Comparison of ENCODE assay signal across 8 cellular contexts in genomic region chr11:66676931-66677598, GRCh38. TPM values are rescaled to one million over a fixed set of nuclear protein-coding genes. Genes with fewer than 3 reads are reported as not detected.
DNase-seq lines count a peak whose midpoint lies in the region; ATAC-seq and TF ChIP-seq lines count a peak whose summit lies in the region.

No MANE protein-coding gene starts in this region.

- in situ Hi-C loops in gastrocnemius medialis (cut with MboI; ENCODE audit: low sequenced_read_pairs in 4 of 4): loop anchor here (5.0 to 25.0 kb wide), 4 partner anchors 92 to 265 kb away; partner anchors contain the start of gene NPAS4 (in 2 of the 4)

- TF ChIP-seq CTCF in foreskin fibroblast (IDR thresholded peaks at IDR 0.05; ENCODE audit: low read depth, low read length) (no peak), gastrocnemius medialis (IDR thresholded peaks at IDR 0.05 in 4 of 5, conservative IDR thresholded peaks at IDR 0.05 in 1 of 5) (no peak)

- DNase-seq in SK-N-MC (ENCODE audit: low read depth, low spot score): no peak
- peak; percentile 16 to 46 for DNase-seq in foreskin fibroblast
- DNase-seq in gastrocnemius medialis: no peak
- DNase-seq in mucosa of gallbladder (ENCODE audit: low spot score): no peak
- no peak for DNase-seq in epidermal melanocyte (ENCODE audit: insufficient read length, low spot score)
- no peak for DNase-seq in OCI-M2 (lab: John Stamatoyannopoulos, UW; ENCODE audit: unreplicated experiment)

- H3K36me3 ChIP-seq in SK-N-MC (ENCODE audit: insufficient read depth, low read length) (peaks cover 18% of the 10 kb centered on the region), gastrocnemius medialis (no peaks in the 10 kb centered on the region)

- ATAC-seq in GM18858 (IDR thresholded peaks at IDR 0.05; ENCODE audit: unreplicated experiment): peak; percentile 1
- no peak for ATAC-seq in gastrocnemius medialis
- ATAC-seq in HG03378 (IDR thresholded peaks at IDR 0.05; ENCODE audit: unreplicated experiment): no peak

- H3K9ac ChIP-seq in SK-N-MC (ENCODE audit: insufficient read length): peak overlapping the region; percentile 88

- no peaks in the 10 kb centered on the region for H3K27me3 ChIP-seq in gastrocnemius medialis

- H3K4me3 ChIP-seq in SK-N-MC (peak overlapping the region; percentile 95), foreskin fibroblast (ENCODE audit: low read depth in 1 of 2, low read length in 2 of 2) (peak overlapping the region; percentile 66 to 91), gastrocnemius medialis (peak overlapping the region; percentile 77 to 89 (median 86))

- H3K9me3 ChIP-seq in SK-N-MC (ENCODE audit: low read depth, low read length): no peaks in the 10 kb centered on the region
- H3K9me3 ChIP-seq in gastrocnemius medialis: no peaks in the 10 kb centered on the region

- peaks cover 18 to 31% of the 10 kb centered on the region in 2 donors for H3K4me1 ChIP-seq in gastrocnemius medialis

- intact Hi-C loops in gastrocnemius medialis (cut with DNase I; ENCODE audit: low total_unique reads): loop anchor here (1.0 to 5.0 kb wide), 3 partner anchors 39 to 195 kb away; partner anchors contain the start of genes DPP3, RBM14 and RBM4

- no peak for TF ChIP-seq POLR2A in gastrocnemius medialis (IDR thresholded peaks at IDR 0.05)

- H3K27ac ChIP-seq in SK-N-MC: peak overlapping the region; percentile 98
- H3K27ac ChIP-seq in gastrocnemius medialis: peak overlapping the region; percentile 96 to 99 (median 98)

RNA-seq across cellular contexts. Expression of gene RBM4B, which starts 0.6 kb away (rescaled TPM):
- total RNA-seq in gastrocnemius medialis (10 to 100 TPM in 1 of 4 donors, 1 to 10 TPM in 3; 4.5 to 11.7 (median 6.5) TPM), mucosa of gallbladder (21.9 TPM)

RNA-seq across cellular contexts. Expression of gene RBM4, which starts 38.6 kb away (rescaled TPM):
- 100 to 1,000 TPM in 1 of 4 donors, 10 to 100 TPM in 3; 62.4 to 117 (median 69.2) TPM for total RNA-seq in gastrocnemius medialis
- total RNA-seq in mucosa of gallbladder: 119 TPM

RNA-seq across cellular contexts. Expression of gene SPTBN2, which starts 52.0 kb away (rescaled TPM):
- total RNA-seq in gastrocnemius medialis: 1 to 10 TPM in 2 of 4 donors, under 1 TPM in 2; 0.40 to 1.5 (median 1.0) TPM
- total RNA-seq in mucosa of gallbladder: 18.2 TPM

Comparison
In these comparisons a context has a peak if more than half of its experiments do, and no peak if none do; other contexts are left out.
1. DNase-seq: peak in foreskin fibroblast (2 of 2); none in SK-N-MC (single experiment), gastrocnemius medialis (0 of 2), mucosa of gallbladder (single experiment), epidermal melanocyte (single experiment) and OCI-M2 (single experiment).
2. Peak in every context shown above with its lines, with median percentiles within 50 percentile points of each other: H3K4me3 ChIP-seq.